9 cellular contexts compared by ENCODE assay signal in the genomic region with DNA sequence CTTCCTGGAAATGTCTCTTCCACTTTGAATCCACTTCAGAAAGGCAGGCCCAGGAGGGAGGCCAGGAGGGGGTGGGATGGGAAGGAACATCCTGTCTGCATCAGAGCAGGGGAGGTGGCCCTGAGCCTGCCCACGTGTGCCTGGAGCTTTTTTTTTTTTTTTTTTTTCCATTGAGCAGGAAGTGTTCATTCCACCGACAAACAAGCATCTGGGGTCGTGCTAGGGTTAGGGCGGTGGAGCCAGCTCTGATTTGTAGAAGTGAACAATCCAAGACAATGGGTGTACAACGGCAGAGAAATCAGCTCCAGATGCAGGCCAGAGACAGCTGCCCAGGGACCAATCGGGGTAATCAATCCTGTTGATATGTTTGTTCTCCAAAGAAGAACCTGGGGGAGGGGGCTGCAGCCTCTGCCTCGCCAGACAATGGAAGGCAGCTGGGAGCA.
DNase-seq lines count a peak whose midpoint lies in the region; ATAC-seq and TF ChIP-seq lines count a peak whose summit lies in the region.
"Had no signal": no experiment of that assay in that cellular context is flagged by ENCODE, and none has a peak within 500 bp of the region (broad histone marks: within the 10 kb centered on the region; RNA-seq: fewer than 3 reads in every experiment).

No MANE protein-coding gene starts in this region.

- peak; percentile 52 for DNase-seq in activated naive CD4-positive, alpha-beta T cell treated with anti-CD3 and anti-CD28 coated beads for 36 hours
- DNase-seq in activated naive CD4-positive, alpha-beta T cell treated with Interleukin-2 at 50 U/mL for 16 hours: no peak
- DNase-seq in activated naive CD8-positive, alpha-beta T cell treated with anti-CD3 and anti-CD28 coated beads, Interleukin-2, amount 50 U/mL, for 24 hours: no peak
- DNase-seq in iris pigment epithelial cell (ENCODE audit: low read depth) (peak; percentile 79), ureter (ENCODE audit: low spot score) (peak; percentile 81), A673 (ENCODE audit: low spot score) (no peak), cerebellar nuclear complex (lab: John Stamatoyannopoulos, UW) (no peak)

- no peaks in the 10 kb centered on the region for H3K4me1 ChIP-seq in A673 (ENCODE audit: insufficient read depth, low read length, poor library complexity, severe bottlenecking)

- peak; percentile 30 for ATAC-seq in activated naive CD8-positive, alpha-beta T cell treated with anti-CD3 and anti-CD28 coated beads, Interleukin-2, amount 50 U/mL, for 24 hours
- ATAC-seq in GM18907 (IDR thresholded peaks at IDR 0.05; ENCODE audit: unreplicated experiment): no peak

- H3K27me3 ChIP-seq in A673 (replicated peaks; ENCODE audit: insufficient read depth, low read depth, low read length, poor library complexity): no peaks in the 10 kb centered on the region

- CTCF ChIA-PET in activated naive CD4-positive, alpha-beta T cell treated with anti-CD3 and anti-CD28 coated beads for 36 hours (lab: Charles Lee): interaction anchor here (0.6 to 2.9 kb wide), 7 partner anchors 9 to 177 kb away, joined by 3 to 9 read pairs (median 4); no protein-coding TSS in a partner anchor
- CTCF ChIA-PET in A673 (lab: Charles Lee): interaction anchor here (0.6 kb wide), 1 partner anchor 231 kb away, joined by 5 read pairs; no protein-coding TSS in a partner anchor

- H3K9me3 ChIP-seq in A673 (ENCODE audit: low read depth, low read length, poor library complexity, severe bottlenecking): no peaks in the 10 kb centered on the region

- intact Hi-C loops in activated naive CD4-positive, alpha-beta T cell treated with anti-CD3 and anti-CD28 coated beads for 36 hours (cut with micrococcal nuclease): no loop called here
- intact Hi-C loops in A673 (cut with micrococcal nuclease; ENCODE audit: unreplicated experiment): no loop called here

- no peak overlapping the region for H3K4me3 Mint-ChIP-seq in activated naive CD4-positive, alpha-beta T cell treated with anti-CD3 and anti-CD28 coated beads for 36 hours
- no peak overlapping the region for H3K4me3 Mint-ChIP-seq in activated naive CD8-positive, alpha-beta T cell treated with anti-CD3 and anti-CD28 coated beads, Interleukin-2, amount 50 U/mL, for 24 hours

- no peaks in the 10 kb centered on the region for H3K36me3 ChIP-seq in A673 (ENCODE audit: insufficient read depth, low read length, poor library complexity, severe bottlenecking)

- H3K36me3 Mint-ChIP-seq in activated naive CD4-positive, alpha-beta T cell treated with anti-CD3 and anti-CD28 coated beads for 36 hours (ENCODE audit: low read depth): no peaks in the 10 kb centered on the region
- no peaks in the 10 kb centered on the region for H3K36me3 Mint-ChIP-seq in activated naive CD8-positive, alpha-beta T cell treated with anti-CD3 and anti-CD28 coated beads, Interleukin-2, amount 50 U/mL, for 24 hours (ENCODE audit: low read depth)

- no peak for TF ChIP-seq CTCF in A673 (conservative IDR thresholded peaks at IDR 0.05; ENCODE audit: low read depth, low read length)

- H3K4me1 Mint-ChIP-seq in activated naive CD4-positive, alpha-beta T cell treated with anti-CD3 and anti-CD28 coated beads for 36 hours (ENCODE audit: low read depth): peaks cover 61% of the 10 kb centered on the region
- H3K4me1 Mint-ChIP-seq in activated naive CD8-positive, alpha-beta T cell treated with anti-CD3 and anti-CD28 coated beads, Interleukin-2, amount 50 U/mL, for 24 hours: peaks cover 54% of the 10 kb centered on the region

- no peak overlapping the region for H3K27ac ChIP-seq in A673 (ENCODE audit: low read depth, low read length, poor library complexity, severe bottlenecking)
- H3K27ac ChIP-seq: SK-N-MC had no signal

- peak overlapping the region; percentile 63 for H3K27ac Mint-ChIP-seq in activated naive CD4-positive, alpha-beta T cell treated with anti-CD3 and anti-CD28 coated beads for 36 hours
- peak overlapping the region; percentile 59 for H3K27ac Mint-ChIP-seq in activated naive CD8-positive, alpha-beta T cell treated with anti-CD3 and anti-CD28 coated beads, Interleukin-2, amount 50 U/mL, for 24 hours

- no TSS peak for BruUV-seq in A673 (replicated peaks; lab: Mats Ljungman, UMichigan)

- POLR2A ChIA-PET in A673 (lab: Charles Lee; ENCODE audit: low non-redundant PET): no interaction called here

- H3K27me3 Mint-ChIP-seq in activated naive CD4-positive, alpha-beta T cell treated with anti-CD3 and anti-CD28 coated beads for 36 hours (ENCODE audit: low read depth): no peaks in the 10 kb centered on the region
- H3K27me3 Mint-ChIP-seq in activated naive CD8-positive, alpha-beta T cell treated with anti-CD3 and anti-CD28 coated beads, Interleukin-2, amount 50 U/mL, for 24 hours: no peaks in the 10 kb centered on the region

- H3K9me3 Mint-ChIP-seq in activated naive CD4-positive, alpha-beta T cell treated with anti-CD3 and anti-CD28 coated beads for 36 hours: no peaks in the 10 kb centered on the region
- H3K9me3 Mint-ChIP-seq in activated naive CD8-positive, alpha-beta T cell treated with anti-CD3 and anti-CD28 coated beads, Interleukin-2, amount 50 U/mL, for 24 hours: no peaks in the 10 kb centered on the region

- H3K4me3 ChIP-seq in A673 (ENCODE audit: low read depth, low read length, poor library complexity, severe bottlenecking): no peak overlapping the region
- H3K4me3 ChIP-seq: SK-N-MC had no signal

Comparison
In these comparisons a context has a peak if more than half of its experiments do, and no peak if none do; other contexts are left out.
1. DNase-seq: peak in activated naive CD4-positive, alpha-beta T cell treated with anti-CD3 and anti-CD28 coated beads for 36 hours (single experiment), iris pigment epithelial cell (single experiment) and ureter (single experiment); none in activated naive CD4-positive, alpha-beta T cell treated with Interleukin-2 at 50 U/mL for 16 hours (single experiment), activated naive CD8-positive, alpha-beta T cell treated with anti-CD3 and anti-CD28 coated beads, Interleukin-2, amount 50 U/mL, for 24 hours (single experiment), A673 (single experiment) and cerebellar nuclear complex (0 of 2).